30 cellular contexts compared by ENCODE assay signal in genomic region chr14:45118594-45118993, GRCh38.
"Had no signal": no experiment of that assay in that cellular context is flagged by ENCODE, and none has a peak within 500 bp of the region (broad histone marks: within the 10 kb centered on the region; RNA-seq: fewer than 3 reads in every experiment).

No MANE protein-coding gene starts in this region.

- DNase-seq: activated CD4-positive, alpha-beta memory T cell treated with anti-CD3 and anti-CD28 coated beads, Interleukin-2, amount 10 ng/mL, durations not matched to agents 7 days and 5 days; activated CD4-positive, alpha-beta T cell treated with anti-CD3 and anti-CD28 coated beads for 1 hour; activated CD4-positive, alpha-beta T cell treated with anti-CD3 and anti-CD28 coated beads for 4 hours; activated CD4-positive, alpha-beta T cell treated with anti-CD3 and anti-CD28 coated beads, Interleukin-2, amount 10 ng/mL, durations not matched to agents 7 days and 5 days; activated CD4-positive, alpha-beta T cell treated with anti-CD3 and anti-CD28 coated beads, Interleukin-2, amount 50 U/mL, for 4 hours; activated CD8-positive, alpha-beta memory T cell treated with anti-CD3 and anti-CD28 coated beads, Interleukin-2, amount 10 ng/mL, durations not matched to agents 7 days and 5 days; activated CD8-positive, alpha-beta memory T cell treated with anti-CD3 and anti-CD28 coated beads, Interleukin-2, amount 50 U/mL, for 4 hours; activated effector memory CD4-positive, alpha-beta T cell treated with Interleukin-2 at 50 U/mL for 16 hours; activated gamma-delta T cell treated with Interleukin-2 at 50 U/mL for 16 hours; activated naive CD4-positive, alpha-beta T cell treated with Interleukin-2 at 50 U/mL for 16 hours; activated naive CD8-positive, alpha-beta T cell treated with anti-CD3 and anti-CD28 coated beads, Interleukin-2, amount 10 ng/mL, durations not matched to agents 7 days and 5 days; activated T-cell treated with anti-CD3 and anti-CD28 coated beads, Interleukin-2, amount 50 U/mL, for 1 hour; central memory CD4-positive, alpha-beta T cell; cerebellar nuclear complex; colonic mucosa; effector CD8-positive, alpha-beta T cell; esophagus squamous epithelium; head of caudate nucleus; T-helper 1 cell; T-helper 17 cell; T1000 had no signal

- H3K9me3 ChIP-seq: ascending aorta, breast epithelium, colonic mucosa, esophagus squamous epithelium had no signal

- ATAC-seq: activated CD8-positive, alpha-beta memory T cell treated with anti-CD3 and anti-CD28 coated beads, Interleukin-2, amount 10 ng/mL, durations not matched to agents 7 days and 5 days; activated naive CD4-positive, alpha-beta T cell treated with anti-CD3 and anti-CD28 coated beads, Interleukin-2, amount 50 U/mL, for 72 hours; activated T-helper 17 cell treated with anti-CD3 and anti-CD28 coated beads, Interleukin-2, amount 50 U/mL, for 72 hours; T-helper 17 cell; WTC11 had no signal

- H3K27me3 Mint-ChIP-seq: activated CD4-positive, alpha-beta memory T cell treated with anti-CD3 and anti-CD28 coated beads, Interleukin-2, amount 10 ng/mL, durations not matched to agents 7 days and 5 days; activated CD4-positive, alpha-beta T cell treated with anti-CD3 and anti-CD28 coated beads, Interleukin-2, amount 10 ng/mL, durations not matched to agents 7 days and 5 days; activated CD8-positive, alpha-beta memory T cell treated with anti-CD3 and anti-CD28 coated beads, Interleukin-2, amount 10 ng/mL, durations not matched to agents 7 days and 5 days; activated naive CD8-positive, alpha-beta T cell treated with anti-CD3 and anti-CD28 coated beads, Interleukin-2, amount 10 ng/mL, durations not matched to agents 7 days and 5 days; activated T-helper 17 cell treated with anti-CD3 and anti-CD28 coated beads, Interleukin-2, amount 50 U/mL, for 72 hours; brain; T-helper 17 cell had no signal

- H3K27me3 ChIP-seq: ascending aorta, breast epithelium, cardiac muscle cell, colonic mucosa, esophagus squamous epithelium had no signal

- H3K4me1 ChIP-seq: ascending aorta, breast epithelium, colonic mucosa, esophagus squamous epithelium had no signal

- H3K9me3 Mint-ChIP-seq: activated CD4-positive, alpha-beta memory T cell treated with anti-CD3 and anti-CD28 coated beads, Interleukin-2, amount 10 ng/mL, durations not matched to agents 7 days and 5 days; activated CD4-positive, alpha-beta T cell treated with anti-CD3 and anti-CD28 coated beads, Interleukin-2, amount 10 ng/mL, durations not matched to agents 7 days and 5 days; activated naive CD4-positive, alpha-beta T cell treated with anti-CD3 and anti-CD28 coated beads, Interleukin-2, amount 50 U/mL, for 72 hours; activated naive CD8-positive, alpha-beta T cell treated with anti-CD3 and anti-CD28 coated beads, Interleukin-2, amount 10 ng/mL, durations not matched to agents 7 days and 5 days; activated T-helper 17 cell treated with anti-CD3 and anti-CD28 coated beads, Interleukin-2, amount 50 U/mL, for 72 hours; brain; T-helper 2 cell treated with Interferon-gamma antibody and Interleukin-4, amounts not matched to agents 5 μg/mL and 100 μg/mL, for 36 hours; WTC11 had no signal

- H3K4me3 ChIP-seq: ascending aorta, breast epithelium, cardiac muscle cell, colonic mucosa, esophagus squamous epithelium had no signal

- H3K4me3 Mint-ChIP-seq: activated CD4-positive, alpha-beta memory T cell treated with anti-CD3 and anti-CD28 coated beads, Interleukin-2, amount 10 ng/mL, durations not matched to agents 7 days and 5 days; activated CD4-positive, alpha-beta T cell treated with anti-CD3 and anti-CD28 coated beads, Interleukin-2, amount 10 ng/mL, durations not matched to agents 7 days and 5 days; activated CD8-positive, alpha-beta memory T cell treated with anti-CD3 and anti-CD28 coated beads, Interleukin-2, amount 10 ng/mL, durations not matched to agents 7 days and 5 days; activated naive CD8-positive, alpha-beta T cell treated with anti-CD3 and anti-CD28 coated beads, Interleukin-2, amount 10 ng/mL, durations not matched to agents 7 days and 5 days; activated T-helper 17 cell treated with anti-CD3 and anti-CD28 coated beads, Interleukin-2, amount 50 U/mL, for 72 hours; brain; T-helper 17 cell; T-helper 2 cell treated with Interferon-gamma antibody and Interleukin-4, amounts not matched to agents 5 μg/mL and 100 μg/mL, for 36 hours; WTC11 had no signal

- H3K4me1 Mint-ChIP-seq: brain, WTC11 had no signal

- H3K27ac Mint-ChIP-seq: activated CD4-positive, alpha-beta memory T cell treated with anti-CD3 and anti-CD28 coated beads, Interleukin-2, amount 10 ng/mL, durations not matched to agents 7 days and 5 days; activated CD4-positive, alpha-beta T cell treated with anti-CD3 and anti-CD28 coated beads, Interleukin-2, amount 10 ng/mL, durations not matched to agents 7 days and 5 days; activated CD8-positive, alpha-beta memory T cell treated with anti-CD3 and anti-CD28 coated beads, Interleukin-2, amount 10 ng/mL, durations not matched to agents 7 days and 5 days; activated naive CD8-positive, alpha-beta T cell treated with anti-CD3 and anti-CD28 coated beads, Interleukin-2, amount 10 ng/mL, durations not matched to agents 7 days and 5 days; activated T-helper 17 cell treated with anti-CD3 and anti-CD28 coated beads, Interleukin-2, amount 50 U/mL, for 72 hours; T-helper 17 cell; T-helper 2 cell treated with Interferon-gamma antibody and Interleukin-4, amounts not matched to agents 5 μg/mL and 100 μg/mL, for 36 hours; WTC11 had no signal

- H3K27ac ChIP-seq: ascending aorta, breast epithelium, cardiac muscle cell, colonic mucosa, epithelial cell of prostate, esophagus squamous epithelium had no signal
